Comparison of ENCODE assay signal across 8 cellular contexts in genomic region chr13:82688400-82688999, GRCh38.
DNase-seq lines count a peak whose midpoint lies in the region; ATAC-seq, FAIRE-seq and TF ChIP-seq lines count a peak whose summit lies in the region.

No MANE protein-coding gene starts in this region.

- H3K27ac Mint-ChIP-seq in CD8-positive, alpha-beta memory T cell, result peak overlapping the region; percentile 37 to 91 (median 87)

- H3K9ac ChIP-seq in Loucy (ENCODE audit: low read depth, low read length, poor library complexity, severe bottlenecking), result peak overlapping the region; percentile 67

- no TSS peak for BruUV-seq in OCI-LY7 (replicated peaks; lab: Mats Ljungman, UMichigan)

- peak overlapping the region; percentile 8 for H3K4me3 ChIP-seq in CD8-positive, alpha-beta memory T cell (ENCODE audit: low read length)
- H3K4me3 ChIP-seq in Loucy (ENCODE audit: low read length, poor library complexity, severe bottlenecking) (peak overlapping the region; percentile 72), thoracic aorta (peak overlapping the region; percentile 59), OCI-LY7 (ENCODE audit: low read depth, low read length, poor library complexity, severe bottlenecking) (no peak overlapping the region)
- peak overlapping the region; percentile 37 for H3K4me3 ChIP-seq in effector memory CD4-positive, alpha-beta T cell (ENCODE audit: insufficient read depth, low read depth, low read length, poor library complexity, severe bottlenecking)

- no peaks in the 10 kb centered on the region for H3K27me3 Mint-ChIP-seq in CD8-positive, alpha-beta memory T cell

- TF ChIP-seq CTCF in Loucy (conservative IDR thresholded peaks at IDR 0.05; ENCODE audit: low read length) (no peak), thoracic aorta (IDR thresholded peaks at IDR 0.05) (no peak), OCI-LY7 (conservative IDR thresholded peaks at IDR 0.05; ENCODE audit: low read length) (no peak)

- ATAC-seq in GM21528 (IDR thresholded peaks at IDR 0.05; ENCODE audit: low FRiP score, unreplicated experiment) (peak; percentile 86), thoracic aorta (ENCODE audit: insufficient number of reproducible peaks, low FRiP score, low read depth) (no peak)

- peak overlapping the region; percentile 62 to 86 (median 82) for H3K4me3 Mint-ChIP-seq in CD8-positive, alpha-beta memory T cell

- no peaks in the 10 kb centered on the region for H3K9me3 ChIP-seq in CD8-positive, alpha-beta memory T cell (ENCODE audit: low read length)
- no peaks in the 10 kb centered on the region for H3K9me3 ChIP-seq in Loucy (ENCODE audit: insufficient read depth, low read depth, low read length)
- H3K9me3 ChIP-seq in effector memory CD4-positive, alpha-beta T cell (ENCODE audit: control insufficient read depth, low read length), result no peaks in the 10 kb centered on the region
- no peaks in the 10 kb centered on the region for H3K9me3 ChIP-seq in thoracic aorta
- no peaks in the 10 kb centered on the region for H3K9me3 ChIP-seq in OCI-LY7 (ENCODE audit: low read length)

- no peak for FAIRE-seq in RCC 7860 (lab: Jason Lieb, UNC)

- DNase-seq in CD8-positive, alpha-beta memory T cell, result peak in 1 of 5 donors; percentile 10
- no peak for DNase-seq in effector memory CD4-positive, alpha-beta T cell
- DNase-seq in thoracic aorta (ENCODE audit: low spot score), result no peak
- DNase-seq in OCI-LY7 (ENCODE audit: low spot score), result no peak
- no peak for DNase-seq in RCC 7860 (ENCODE audit: low spot score)
- DNase-seq in NCI-H69 (lab: John Stamatoyannopoulos, UW), result no peak

- no peaks in the 10 kb centered on the region for H3K36me3 ChIP-seq in CD8-positive, alpha-beta memory T cell (ENCODE audit: insufficient read depth, low read length)
- no peaks in the 10 kb centered on the region for H3K36me3 ChIP-seq in Loucy (ENCODE audit: insufficient read depth, low read length)
- no peaks in the 10 kb centered on the region for H3K36me3 ChIP-seq in effector memory CD4-positive, alpha-beta T cell (ENCODE audit: control insufficient read depth, insufficient read depth, low read length)
- no peaks in the 10 kb centered on the region for H3K36me3 ChIP-seq in thoracic aorta
- H3K36me3 ChIP-seq in OCI-LY7 (ENCODE audit: insufficient read depth, low read length), result no peaks in the 10 kb centered on the region

- intact Hi-C loops in OCI-LY7 (cut with micrococcal nuclease; ENCODE audit: unreplicated experiment), result no loop called here

- peaks cover 23 to 35% (median 31%) of the 10 kb centered on the region in 3 donors for H3K4me1 Mint-ChIP-seq in CD8-positive, alpha-beta memory T cell

- H3K27ac ChIP-seq in CD8-positive, alpha-beta memory T cell (ENCODE audit: low read depth, low read length), result no peak overlapping the region
- no peak overlapping the region for H3K27ac ChIP-seq in effector memory CD4-positive, alpha-beta T cell (ENCODE audit: insufficient read depth, low read length, poor library complexity, severe bottlenecking)
- H3K27ac ChIP-seq in thoracic aorta (no peak overlapping the region), OCI-LY7 (ENCODE audit: low read depth, low read length, poor library complexity, severe bottlenecking) (no peak overlapping the region)

- no peaks in the 10 kb centered on the region for H3K9me2 ChIP-seq in Loucy (replicated peaks; ENCODE audit: low read depth, low read length)
- H3K9me2 ChIP-seq in OCI-LY7 (ENCODE audit: insufficient read depth, low read length), result no peaks in the 10 kb centered on the region

- H3K27me3 ChIP-seq in CD8-positive, alpha-beta memory T cell (ENCODE audit: insufficient read depth, low read length, poor library complexity, severe bottlenecking), result no peaks in the 10 kb centered on the region
- no peaks in the 10 kb centered on the region for H3K27me3 ChIP-seq in Loucy (ENCODE audit: insufficient read depth, low read length, poor library complexity, severe bottlenecking)
- no peaks in the 10 kb centered on the region for H3K27me3 ChIP-seq in effector memory CD4-positive, alpha-beta T cell (replicated peaks; ENCODE audit: control insufficient read depth, insufficient read depth, low read length, poor library complexity, severe bottlenecking)
- no peaks in the 10 kb centered on the region for H3K27me3 ChIP-seq in thoracic aorta (replicated peaks; ENCODE audit: insufficient read depth)

- H3K9me3 Mint-ChIP-seq in CD8-positive, alpha-beta memory T cell, result no peaks in the 10 kb centered on the region

- no peaks in the 10 kb centered on the region for H3K36me3 Mint-ChIP-seq in CD8-positive, alpha-beta memory T cell

- CTCF ChIA-PET in CD8-positive, alpha-beta memory T cell (lab: Charles Lee), result no interaction called here
- CTCF ChIA-PET in OCI-LY7 (lab: Charles Lee; ENCODE audit: unreplicated experiment), result no interaction called here

- POLR2A ChIA-PET in CD8-positive, alpha-beta memory T cell (lab: Charles Lee), result no interaction called here
- POLR2A ChIA-PET in OCI-LY7 (lab: Charles Lee), result interaction anchor here (1.7 kb wide), 1 partner anchor 13 kb away, joined by 6 read pairs; no protein-coding TSS in a partner anchor

- peak overlapping the region; percentile 99 for H2AFZ ChIP-seq in Loucy (ENCODE audit: low read length)
- no peak overlapping the region for H2AFZ ChIP-seq in OCI-LY7 (ENCODE audit: low read length)

- H3K4me2 ChIP-seq in Loucy (ENCODE audit: low read depth, low read length, poor library complexity, severe bottlenecking) (peak overlapping the region; percentile 78), OCI-LY7 (ENCODE audit: low read length) (no peak overlapping the region)

- H4K20me1 ChIP-seq in Loucy (ENCODE audit: insufficient read depth, low read length, poor library complexity, severe bottlenecking) (no peaks in the 10 kb centered on the region), OCI-LY7 (ENCODE audit: insufficient read depth, low read length) (no peaks in the 10 kb centered on the region)

- no peaks in the 10 kb centered on the region for H3F3A ChIP-seq in Loucy (ENCODE audit: low read depth)

- H3K79me2 ChIP-seq in Loucy (ENCODE audit: insufficient read depth, low read length) (no peaks in the 10 kb centered on the region), OCI-LY7 (ENCODE audit: insufficient read depth, low read depth, low read length) (no peaks in the 10 kb centered on the region)

- no peaks in the 10 kb centered on the region for H3K4me1 ChIP-seq in CD8-positive, alpha-beta memory T cell (ENCODE audit: insufficient read depth, low read length)
- H3K4me1 ChIP-seq in Loucy (ENCODE audit: insufficient read depth, low read length, poor library complexity, severe bottlenecking), result peaks cover 7% of the 10 kb centered on the region
- H3K4me1 ChIP-seq in effector memory CD4-positive, alpha-beta T cell (ENCODE audit: control insufficient read depth, insufficient read depth, low read length, poor library complexity, severe bottlenecking), result no peaks in the 10 kb centered on the region
- H3K4me1 ChIP-seq in thoracic aorta (ENCODE audit: control insufficient read depth in 1 of 2, low read depth in 2 of 2), result peaks cover 0 to 5% of the 10 kb centered on the region in 2 donors
- no peaks in the 10 kb centered on the region for H3K4me1 ChIP-seq in OCI-LY7 (ENCODE audit: insufficient read depth, low read length, poor library complexity, severe bottlenecking)
